26 cellular contexts compared by ENCODE assay signal in the genomic region with DNA sequence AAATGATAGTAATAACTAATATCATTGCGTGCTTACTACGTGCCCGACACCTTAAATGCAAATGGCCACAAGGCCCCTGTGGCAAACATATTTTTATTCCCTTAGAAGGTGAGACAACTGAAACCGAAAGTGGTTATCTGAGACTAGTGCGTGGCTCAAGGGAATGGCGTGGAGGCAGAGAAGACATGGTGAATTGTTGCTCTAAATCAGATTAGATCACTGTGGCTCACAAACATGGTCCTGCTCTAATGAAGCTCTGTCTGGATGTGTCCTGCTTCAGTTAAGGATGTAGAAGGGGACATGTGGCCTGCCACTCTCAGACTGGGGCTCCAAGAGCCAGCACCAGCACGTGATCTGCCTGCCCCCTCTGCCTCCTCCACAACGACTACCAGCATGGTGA.
"Had no signal": no experiment of that assay in that cellular context is flagged by ENCODE, and none has a peak within 500 bp of the region (broad histone marks: within the 10 kb centered on the region; RNA-seq: fewer than 3 reads in every experiment).

No MANE protein-coding gene starts in this region.

- FAIRE-seq: bronchial epithelial cell had no signal

- H3K27me3 Mint-ChIP-seq: activated CD4-positive, alpha-beta T cell treated with anti-CD3 and anti-CD28 coated beads for 36 hours; activated naive CD4-positive, alpha-beta T cell treated with anti-CD3 and anti-CD28 coated beads, Interleukin-2, amount 50 U/mL, for 24 hours; activated naive CD8-positive, alpha-beta T cell treated with anti-CD3 and anti-CD28 coated beads, Interleukin-2, amount 10 ng/mL, durations not matched to agents 7 days and 5 days; activated T-cell treated with anti-CD3 and anti-CD28 coated beads, Interleukin-2, amount 50 U/mL, for 24 hours; brain had no signal

- H3K27me3 ChIP-seq: adrenal gland, Peyer's patch had no signal

- H3K36me3 Mint-ChIP-seq: activated naive CD4-positive, alpha-beta T cell treated with anti-CD3 and anti-CD28 coated beads, Interleukin-2, amount 50 U/mL, for 24 hours; activated naive CD8-positive, alpha-beta T cell treated with anti-CD3 and anti-CD28 coated beads, Interleukin-2, amount 10 ng/mL, durations not matched to agents 7 days and 5 days; brain had no signal

- H3K4me2 ChIP-seq: KMS-11 had no signal

- DNase-seq: activated CD4-positive, alpha-beta memory T cell treated with anti-CD3 and anti-CD28 coated beads, Interleukin-2, amount 10 ng/mL, durations not matched to agents 7 days and 5 days; activated CD4-positive, alpha-beta T cell treated with anti-CD3 and anti-CD28 coated beads for 36 hours; activated gamma-delta T cell; activated naive CD4-positive, alpha-beta T cell treated with Interleukin-2 at 50 U/mL for 16 hours; activated naive CD8-positive, alpha-beta T cell treated with anti-CD3 and anti-CD28 coated beads, Interleukin-2, amount 10 ng/mL, durations not matched to agents 7 days and 5 days; activated T-cell treated with anti-CD3 and anti-CD28 coated beads, Interleukin-2, amount 50 U/mL, for 24 hours; adrenal gland; caudate nucleus; cerebellar nuclear complex; NCI-H1105; NCI-H1417 treated with DMSO at 0.1 percent for 48 hours; NCI-H187 treated with DMSO at 0.1 percent for 48 hours; NCI-H345; NCI-H524 treated with DMSO at 0.1 percent for 48 hours; NK-92 treated with Interleukin-12 subunit alpha and Interleukin-12 subunit beta, amount 100 ng/mL, for 24 hours; PC-3; Peyer's patch; Right ventricle myocardium superior; T1000 had no signal

- H3K9me3 Mint-ChIP-seq: activated CD4-positive, alpha-beta memory T cell treated with anti-CD3 and anti-CD28 coated beads, Interleukin-2, amount 10 ng/mL, durations not matched to agents 7 days and 5 days; activated naive CD4-positive, alpha-beta T cell treated with anti-CD3 and anti-CD28 coated beads, Interleukin-2, amount 50 U/mL, for 24 hours; activated T-cell treated with anti-CD3 and anti-CD28 coated beads, Interleukin-2, amount 50 U/mL, for 24 hours; activated T-helper 2 cell treated with anti-CD3 and anti-CD28 coated beads, Interferon-gamma antibody, Interleukin-2, Interleukin-4, amounts not matched to agents 10 μg/mL and 5 μg/mL and 100 μg/mL, durations not matched to agents 14 hours and 24 hours and 36 hours; brain had no signal

- H3K27ac ChIP-seq: adrenal gland, KMS-11, Peyer's patch, SK-N-MC had no signal

- H3K4me3 ChIP-seq: adrenal gland, Peyer's patch, SK-N-MC had no signal

- H3K4me3 Mint-ChIP-seq: activated CD4-positive, alpha-beta memory T cell treated with anti-CD3 and anti-CD28 coated beads, Interleukin-2, amount 10 ng/mL, durations not matched to agents 7 days and 5 days; activated CD4-positive, alpha-beta T cell treated with anti-CD3 and anti-CD28 coated beads for 36 hours; activated naive CD4-positive, alpha-beta T cell treated with anti-CD3 and anti-CD28 coated beads, Interleukin-2, amount 50 U/mL, for 24 hours; activated naive CD8-positive, alpha-beta T cell treated with anti-CD3 and anti-CD28 coated beads, Interleukin-2, amount 10 ng/mL, durations not matched to agents 7 days and 5 days; activated T-cell treated with anti-CD3 and anti-CD28 coated beads, Interleukin-2, amount 50 U/mL, for 24 hours; brain had no signal

- H3K27ac Mint-ChIP-seq: activated CD4-positive, alpha-beta memory T cell treated with anti-CD3 and anti-CD28 coated beads, Interleukin-2, amount 10 ng/mL, durations not matched to agents 7 days and 5 days; activated CD4-positive, alpha-beta T cell treated with anti-CD3 and anti-CD28 coated beads for 36 hours; activated naive CD4-positive, alpha-beta T cell treated with anti-CD3 and anti-CD28 coated beads, Interleukin-2, amount 50 U/mL, for 24 hours; activated naive CD8-positive, alpha-beta T cell treated with anti-CD3 and anti-CD28 coated beads, Interleukin-2, amount 10 ng/mL, durations not matched to agents 7 days and 5 days; activated T-cell treated with anti-CD3 and anti-CD28 coated beads, Interleukin-2, amount 50 U/mL, for 24 hours; activated T-helper 2 cell treated with anti-CD3 and anti-CD28 coated beads, Interferon-gamma antibody, Interleukin-2, Interleukin-4, amounts not matched to agents 10 μg/mL and 5 μg/mL and 100 μg/mL, durations not matched to agents 14 hours and 24 hours and 36 hours; brain had no signal

- H3K9me3 ChIP-seq: adrenal gland, Peyer's patch had no signal

- H3K4me1 ChIP-seq: adrenal gland, Peyer's patch had no signal

- H3K36me3 ChIP-seq: adrenal gland, Peyer's patch had no signal

- H3K4me1 Mint-ChIP-seq: activated CD4-positive, alpha-beta T cell treated with anti-CD3 and anti-CD28 coated beads for 36 hours; activated naive CD4-positive, alpha-beta T cell treated with anti-CD3 and anti-CD28 coated beads, Interleukin-2, amount 50 U/mL, for 24 hours; brain had no signal

- ATAC-seq: activated CD4-positive, alpha-beta T cell treated with anti-CD3 and anti-CD28 coated beads for 36 hours; activated CD4-positive, CD25-positive, alpha-beta regulatory T cell treated with anti-CD3 and anti-CD28 coated beads, Interleukin-2, amount 50 U/mL, for 24 hours; PC-3 had no signal
